9 cellular contexts compared by ENCODE assay signal in the genomic region with DNA sequence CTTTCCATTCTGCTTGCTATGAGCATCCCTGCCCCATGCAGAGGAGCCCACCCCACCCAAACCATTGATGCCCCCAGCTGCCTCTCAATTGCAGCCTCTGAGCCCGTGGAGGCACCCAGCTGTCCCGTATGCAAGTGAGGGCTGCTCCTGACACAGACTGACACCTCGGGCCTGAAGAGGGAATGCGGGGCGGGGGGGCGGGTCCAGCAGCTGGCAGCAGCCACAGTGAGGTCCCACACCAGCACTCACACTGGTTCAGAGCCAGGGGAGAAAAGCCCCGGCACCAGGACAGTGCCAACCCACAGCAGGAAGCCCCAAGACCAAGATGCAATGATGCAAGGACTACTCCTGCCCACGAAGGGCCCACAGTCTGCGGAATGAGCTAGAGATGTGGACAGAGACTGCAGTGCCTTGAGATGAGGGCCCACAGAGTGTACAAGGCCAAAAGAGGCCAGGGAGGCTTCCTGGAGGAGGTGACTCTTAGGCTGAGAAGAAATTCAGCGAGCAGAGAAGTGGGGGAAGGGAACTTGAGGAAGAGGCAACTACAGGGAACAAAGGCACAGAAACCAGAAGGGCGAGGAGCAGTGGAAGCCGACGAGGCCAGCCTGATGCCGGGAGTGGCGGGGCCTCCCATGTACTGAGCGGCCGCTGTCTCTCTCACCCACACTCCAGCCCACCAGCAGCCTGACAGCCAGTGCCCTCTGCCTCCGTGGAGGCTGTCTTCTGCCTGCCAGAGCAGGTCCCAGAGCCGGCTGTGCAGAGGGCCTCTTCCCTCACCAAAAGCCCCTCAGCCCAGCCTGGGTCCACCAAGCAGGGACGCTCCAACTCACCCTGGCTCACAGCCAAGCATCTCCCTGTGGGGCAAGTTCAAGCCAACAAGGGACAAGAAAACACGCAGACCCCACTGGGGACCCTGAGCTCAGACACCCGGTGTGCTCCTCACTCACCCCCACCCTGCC. TPM values are rescaled to one million over a fixed set of nuclear protein-coding genes. Genes with fewer than 3 reads are reported as not detected.
DNase-seq lines count a peak whose midpoint lies in the region; ATAC-seq and TF ChIP-seq lines count a peak whose summit lies in the region.
"Had no signal": no experiment of that assay in that cellular context is flagged by ENCODE, and none has a peak within 500 bp of the region (broad histone marks: within the 10 kb centered on the region; RNA-seq: fewer than 3 reads in every experiment).

No MANE protein-coding gene starts in this region.

- H3K27ac Mint-ChIP-seq in activated CD4-positive, alpha-beta T cell treated with anti-CD3 and anti-CD28 coated beads, Interleukin-2, amount 10 ng/mL, durations not matched to agents 7 days and 5 days, result peak overlapping the region; percentile 94

- peaks cover 12% of the 10 kb centered on the region for H3F3A ChIP-seq in smooth muscle cell (ENCODE audit: low read depth)

- H4K20me1 ChIP-seq in smooth muscle cell (ENCODE audit: low read depth), result peaks cover 64% of the 10 kb centered on the region

- peaks cover 10% of the 10 kb centered on the region for H3K4me1 ChIP-seq in smooth muscle cell (ENCODE audit: low read depth)

- H3K27me3 ChIP-seq in smooth muscle cell (ENCODE audit: low read depth), result no peaks in the 10 kb centered on the region
- H3K27me3 ChIP-seq: pancreas had no signal

- no peak overlapping the region for H3K4me3 ChIP-seq in smooth muscle cell

- H3K9me3 Mint-ChIP-seq in activated CD4-positive, alpha-beta T cell treated with anti-CD3 and anti-CD28 coated beads, Interleukin-2, amount 10 ng/mL, durations not matched to agents 7 days and 5 days, result no peaks in the 10 kb centered on the region

- ATAC-seq in GM19395 (IDR thresholded peaks at IDR 0.05; ENCODE audit: unreplicated experiment), result no peak
- ATAC-seq: pancreas had no signal

- CTCF ChIA-PET in activated CD4-positive, alpha-beta T cell treated with anti-CD3 and anti-CD28 coated beads, Interleukin-2, amount 10 ng/mL, durations not matched to agents 7 days and 5 days (lab: Charles Lee), result interaction anchor here (0.9 to 11.7 kb wide), 7 partner anchors 9 to 63 kb away, joined by 3 to 63 read pairs (median 7); partner anchors contain the start of gene EEIG1

- peaks cover 86% of the 10 kb centered on the region for H3K79me2 ChIP-seq in smooth muscle cell (ENCODE audit: low read depth)

- no peak overlapping the region for H3K9ac ChIP-seq in smooth muscle cell (ENCODE audit: low read depth)

- peak overlapping the region; percentile 38 for H3K27ac ChIP-seq in smooth muscle cell (ENCODE audit: low read depth)

- H2AFZ ChIP-seq in smooth muscle cell (ENCODE audit: low read depth), result no peak overlapping the region

- H3K27me3 Mint-ChIP-seq in activated CD4-positive, alpha-beta T cell treated with anti-CD3 and anti-CD28 coated beads, Interleukin-2, amount 10 ng/mL, durations not matched to agents 7 days and 5 days, result no peaks in the 10 kb centered on the region

- no peak for TF ChIP-seq CTCF in smooth muscle cell (IDR thresholded peaks at IDR 0.05; ENCODE audit: borderline replicate concordance, insufficient read depth, poor library complexity, severe bottlenecking)

- POLR2A ChIA-PET in activated CD4-positive, alpha-beta T cell treated with anti-CD3 and anti-CD28 coated beads, Interleukin-2, amount 10 ng/mL, durations not matched to agents 7 days and 5 days (lab: Charles Lee), result no interaction called here

- H3K4me3 Mint-ChIP-seq in activated CD4-positive, alpha-beta T cell treated with anti-CD3 and anti-CD28 coated beads, Interleukin-2, amount 10 ng/mL, durations not matched to agents 7 days and 5 days, result peak overlapping the region; percentile 98

- no peaks in the 10 kb centered on the region for H3K9me3 ChIP-seq in smooth muscle cell (replicated peaks; ENCODE audit: low read depth)
- H3K9me3 ChIP-seq: pancreas had no signal

- peaks cover 94% of the 10 kb centered on the region for H3K4me1 Mint-ChIP-seq in activated CD4-positive, alpha-beta T cell treated with anti-CD3 and anti-CD28 coated beads, Interleukin-2, amount 10 ng/mL, durations not matched to agents 7 days and 5 days

- no peaks in the 10 kb centered on the region for H3K36me3 ChIP-seq in smooth muscle cell (ENCODE audit: low read depth)
- H3K36me3 ChIP-seq: pancreas had no signal

- whole genome bisulfite sequencing in smooth muscle cell (ENCODE audit: low lambda C conversion rate), result 36% methylated on average over 19 of the region's 22 CpGs

- DNase-seq in activated CD4-positive, alpha-beta T cell treated with anti-CD3 and anti-CD28 coated beads, Interleukin-2, amount 10 ng/mL, durations not matched to agents 7 days and 5 days, result no peak
- no peak for DNase-seq in activated CD4-positive, alpha-beta T cell treated with anti-CD3 and anti-CD28 coated beads, Interleukin-2, amount 50 U/mL, for 1 hour
- peak; percentile 45 for DNase-seq in T-helper 9 cell
- peak; percentile 68 for DNase-seq in glomerular visceral epithelial cell (ENCODE audit: extremely low spot score)
- DNase-seq in smooth muscle cell (lab: John Stamatoyannopoulos, UW; ENCODE audit: unreplicated experiment), result no peak
- DNase-seq in NCI-H446 (lab: John Stamatoyannopoulos, UW), result no peak
- no peak for DNase-seq in SHP77 (lab: John Stamatoyannopoulos, UW)

- H3K36me3 Mint-ChIP-seq in activated CD4-positive, alpha-beta T cell treated with anti-CD3 and anti-CD28 coated beads, Interleukin-2, amount 10 ng/mL, durations not matched to agents 7 days and 5 days (ENCODE audit: low read depth), result peaks cover 90% of the 10 kb centered on the region

- H3K4me2 ChIP-seq in smooth muscle cell, result peak overlapping the region; percentile 21

RNA-seq across cellular contexts. Expression of gene EEIG1, which starts 9.2 kb away (rescaled TPM):
- 100 to 1,000 TPM; 412 to 477 TPM for total RNA-seq in activated CD4-positive, alpha-beta T cell treated with anti-CD3 and anti-CD28 coated beads, Interleukin-2, amount 10 ng/mL, durations not matched to agents 7 days and 5 days
- total RNA-seq in smooth muscle cell, result 9.2 and 21.2 TPM in 2 replicates
- 18.1 and 19.4 TPM in 2 replicates for polyA plus RNA-seq in smooth muscle cell

RNA-seq across cellular contexts. Expression of gene DPM2, which starts 34.0 kb away (rescaled TPM):
- total RNA-seq in activated CD4-positive, alpha-beta T cell treated with anti-CD3 and anti-CD28 coated beads, Interleukin-2, amount 10 ng/mL, durations not matched to agents 7 days and 5 days, result 10 to 100 TPM; 79.9 to 80.4 TPM
- 23.6 and 26.0 TPM in 2 replicates for total RNA-seq in smooth muscle cell
- polyA plus RNA-seq in smooth muscle cell, result 68.5 and 72.8 TPM in 2 replicates

RNA-seq across cellular contexts. Expression of gene PIP5KL1, which starts 41.1 kb away (rescaled TPM):
- 1 to 10 TPM; 2.5 to 4.1 TPM for total RNA-seq in activated CD4-positive, alpha-beta T cell treated with anti-CD3 and anti-CD28 coated beads, Interleukin-2, amount 10 ng/mL, durations not matched to agents 7 days and 5 days
- total RNA-seq in smooth muscle cell, result 1.1 and 9.2 TPM in 2 replicates
- 2.7 and 9.7 TPM in 2 replicates for polyA plus RNA-seq in smooth muscle cell

RNA-seq across cellular contexts. Expression of gene ST6GALNAC4, which starts 54.8 kb away (rescaled TPM):
- 10 to 100 TPM; 16.8 to 22.4 TPM for total RNA-seq in activated CD4-positive, alpha-beta T cell treated with anti-CD3 and anti-CD28 coated beads, Interleukin-2, amount 10 ng/mL, durations not matched to agents 7 days and 5 days
- total RNA-seq in smooth muscle cell, result 5.3 and 22.5 TPM in 2 replicates
- 12.1 and 13.6 TPM in 2 replicates for polyA plus RNA-seq in smooth muscle cell

Comparison
In these comparisons a context has a peak if more than half of its experiments do, and no peak if none do; other contexts are left out.
1. DNase-seq: peak in T-helper 9 cell (single experiment) and glomerular visceral epithelial cell (single experiment); none in activated CD4-positive, alpha-beta T cell treated with anti-CD3 and anti-CD28 coated beads, Interleukin-2, amount 10 ng/mL, durations not matched to agents 7 days and 5 days (single experiment), activated CD4-positive, alpha-beta T cell treated with anti-CD3 and anti-CD28 coated beads, Interleukin-2, amount 50 U/mL, for 1 hour (single experiment), smooth muscle cell (single experiment), NCI-H446 (0 of 2) and SHP77 (0 of 2).
2. RNA of gene EEIG1, which starts 9.2 kb away (total RNA-seq): 412 to 477 TPM in activated CD4-positive, alpha-beta T cell treated with anti-CD3 and anti-CD28 coated beads, Interleukin-2, amount 10 ng/mL, durations not matched to agents 7 days and 5 days; 9.2 to 21.2 TPM in smooth muscle cell; every median in the first group is over 10 times any median in the second.